20 cellular contexts compared by ENCODE assay signal in the genomic region with DNA sequence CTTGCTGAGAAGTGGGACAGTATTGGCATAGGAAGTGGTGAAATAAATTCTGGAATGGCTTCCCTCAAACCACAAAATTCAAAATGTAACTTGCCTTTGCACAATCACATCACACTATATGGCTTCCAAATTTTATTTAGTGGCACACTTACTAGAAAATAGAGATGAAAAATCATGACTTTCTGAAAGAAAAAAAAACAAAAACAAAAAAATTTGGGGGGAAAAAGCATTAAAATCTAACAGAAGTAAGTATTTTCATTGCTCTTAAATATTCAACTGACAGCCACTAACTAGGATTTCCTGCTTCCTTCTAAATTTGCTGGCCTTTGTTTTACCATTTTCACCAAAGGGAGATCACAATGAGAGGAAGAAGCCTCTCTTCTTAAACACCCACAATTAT. TPM values are rescaled to one million over a fixed set of nuclear protein-coding genes. Genes with fewer than 3 reads are reported as not detected.
DNase-seq lines count a peak whose midpoint lies in the region; ATAC-seq, FAIRE-seq and TF ChIP-seq lines count a peak whose summit lies in the region.
"Had no signal": no experiment of that assay in that cellular context is flagged by ENCODE, and none has a peak within 500 bp of the region (broad histone marks: within the 10 kb centered on the region; RNA-seq: fewer than 3 reads in every experiment).

No MANE protein-coding gene starts in this region.

- peaks cover 6% of the 10 kb centered on the region; the same call in 1 of the 2 replicates for H3K36me3 ChIP-seq in iPS-20b (ENCODE audit: insufficient read depth, low read depth, low read length)
- H3K36me3 ChIP-seq in small intestine (ENCODE audit: control insufficient read depth in 2 of 2, insufficient read depth in 2 of 2, low read length in 2 of 2): peaks cover 0 to 2% of the 10 kb centered on the region in 2 donors
- no peaks in the 10 kb centered on the region for H3K36me3 ChIP-seq in ovary

- no peak for TF ChIP-seq POLR2A in ovary (IDR thresholded peaks at IDR 0.05)

- no peak overlapping the region for H3K4me3 ChIP-seq in iPS-20b (ENCODE audit: low read length)
- no peak overlapping the region for H3K4me3 ChIP-seq in small intestine (ENCODE audit: low read depth in 1 of 2, low read length in 2 of 2)
- H3K4me3 ChIP-seq in ovary: no peak overlapping the region
- H3K4me3 ChIP-seq: gastrocnemius medialis, tibial nerve had no signal

- H3K9me3 ChIP-seq in iPS-20b (ENCODE audit: insufficient read depth, low read depth, low read length) (no peaks in the 10 kb centered on the region), small intestine (ENCODE audit: control insufficient read depth, low read depth) (no peaks in the 10 kb centered on the region), ovary (no peaks in the 10 kb centered on the region)
- H3K9me3 ChIP-seq: gastrocnemius medialis, tibial nerve had no signal

- ATAC-seq in WTC11: no peak
- ATAC-seq in stimulated activated memory B cell treated with anti-CD40 and anti-IgM and Interleukin-4, amounts not matched to agents 10 μg/mL and 1 μg/mL and 100 μg/mL, for 72 hours: no peak
- no peak for ATAC-seq in HG02884 (IDR thresholded peaks at IDR 0.05; ENCODE audit: unreplicated experiment)
- no peak for ATAC-seq in HG03469 (IDR thresholded peaks at IDR 0.05; ENCODE audit: unreplicated experiment)
- ATAC-seq: activated CD8-positive, alpha-beta T cell treated with anti-CD3 and anti-CD28 coated beads for 36 hours; sciatic nerve had no signal

- peaks cover 26% of the 10 kb centered on the region for H3K4me1 Mint-ChIP-seq in HFFc6 (ENCODE audit: low read depth)
- peaks cover 33% of the 10 kb centered on the region for H3K4me1 Mint-ChIP-seq in WTC11
- H3K4me1 Mint-ChIP-seq in stimulated activated memory B cell treated with anti-CD40 and anti-IgM and Interleukin-4, amounts not matched to agents 10 μg/mL and 1 μg/mL and 100 μg/mL, for 72 hours: peaks cover 27% of the 10 kb centered on the region

- H3K9me3 Mint-ChIP-seq in HFFc6 (no peaks in the 10 kb centered on the region), WTC11 (no peaks in the 10 kb centered on the region)
- no peaks in the 10 kb centered on the region for H3K9me3 Mint-ChIP-seq in stimulated activated memory B cell treated with anti-CD40 and anti-IgM and Interleukin-4, amounts not matched to agents 10 μg/mL and 1 μg/mL and 100 μg/mL, for 72 hours
- H3K9me3 Mint-ChIP-seq: activated CD8-positive, alpha-beta T cell treated with anti-CD3 and anti-CD28 coated beads for 36 hours had no signal

- no peak for DNase-seq in HFFc6
- no peak for DNase-seq in WTC11 (ENCODE audit: low spot score)
- DNase-seq in small intestine: no peak
- no peak for DNase-seq in ovary
- DNase-seq: activated CD8-positive, alpha-beta T cell treated with anti-CD3 and anti-CD28 coated beads for 36 hours; central memory CD4-positive, alpha-beta T cell; DMS53; gastrocnemius medialis; IMR-90; NCI-H1092 treated with DMSO at 0.1 percent for 48 hours; NCI-H2107; NCI-H774; RPMI8226; stimulated activated CD4-positive, alpha-beta T cell treated with anti-CD3 and anti-CD28 coated beads, Interleukin-4, amount 100 ng/mL, for 4 hours had no signal

- no peak for TF ChIP-seq CTCF in HFFc6 (IDR thresholded peaks at IDR 0.05)
- no peak for TF ChIP-seq CTCF in WTC11 (IDR thresholded peaks at IDR 0.05)
- TF ChIP-seq CTCF in ovary (IDR thresholded peaks at IDR 0.05): no peak

- peak overlapping the region; percentile 3; the same call in 1 of the 2 replicates for H3K9ac ChIP-seq in iPS-20b (ENCODE audit: low read depth, low read length)

- CTCF ChIA-PET in WTC11 (lab: Charles Lee): interaction anchor here (0.7 to 1.6 kb wide), 4 partner anchors 12 to 60 kb away, joined by 3 to 9 read pairs (median 5); no protein-coding TSS in a partner anchor

- TF ChIP-seq EP300 in ovary (IDR thresholded peaks at IDR 0.05): no peak

- intact Hi-C loops in ovary (cut with DNase I): no loop called here

- H3K4me1 ChIP-seq in iPS-20b (ENCODE audit: insufficient read depth, low read length) (peaks cover 9% of the 10 kb centered on the region), small intestine (ENCODE audit: control insufficient read depth in 2 of 2, insufficient read depth in 1 of 2, low read depth in 1 of 2, low read length in 1 of 2) (peaks cover 0 to 5% of the 10 kb centered on the region in 2 donors), ovary (ENCODE audit: insufficient read depth) (peaks cover 1% of the 10 kb centered on the region)

- peak overlapping the region; percentile 51; the same call in 1 of the 2 replicates for H3K27ac Mint-ChIP-seq in HFFc6
- H3K27ac Mint-ChIP-seq in WTC11: peak overlapping the region; percentile 28
- H3K27ac Mint-ChIP-seq in stimulated activated memory B cell treated with anti-CD40 and anti-IgM and Interleukin-4, amounts not matched to agents 10 μg/mL and 1 μg/mL and 100 μg/mL, for 72 hours: peak overlapping the region; percentile 31
- H3K27ac Mint-ChIP-seq: activated CD8-positive, alpha-beta T cell treated with anti-CD3 and anti-CD28 coated beads for 36 hours had no signal

- H3K36me3 Mint-ChIP-seq in HFFc6 (ENCODE audit: low read depth) (peaks cover 6% of the 10 kb centered on the region), WTC11 (no peaks in the 10 kb centered on the region)
- peaks cover 41% of the 10 kb centered on the region for H3K36me3 Mint-ChIP-seq in stimulated activated memory B cell treated with anti-CD40 and anti-IgM and Interleukin-4, amounts not matched to agents 10 μg/mL and 1 μg/mL and 100 μg/mL, for 72 hours

- no peak for FAIRE-seq in small intestine (lab: Jason Lieb, UNC)

- H3K27me3 Mint-ChIP-seq in HFFc6 (ENCODE audit: insufficient read depth): no peaks in the 10 kb centered on the region; the same call in 1 of the 2 replicates
- no peaks in the 10 kb centered on the region for H3K27me3 Mint-ChIP-seq in WTC11 (ENCODE audit: low read depth)
- no peaks in the 10 kb centered on the region for H3K27me3 Mint-ChIP-seq in stimulated activated memory B cell treated with anti-CD40 and anti-IgM and Interleukin-4, amounts not matched to agents 10 μg/mL and 1 μg/mL and 100 μg/mL, for 72 hours
- H3K27me3 Mint-ChIP-seq: activated CD8-positive, alpha-beta T cell treated with anti-CD3 and anti-CD28 coated beads for 36 hours had no signal

- H3K4me3 Mint-ChIP-seq in HFFc6 (no peak overlapping the region), WTC11 (no peak overlapping the region)
- H3K4me3 Mint-ChIP-seq in stimulated activated memory B cell treated with anti-CD40 and anti-IgM and Interleukin-4, amounts not matched to agents 10 μg/mL and 1 μg/mL and 100 μg/mL, for 72 hours: no peak overlapping the region
- H3K4me3 Mint-ChIP-seq: activated CD8-positive, alpha-beta T cell treated with anti-CD3 and anti-CD28 coated beads for 36 hours had no signal

- POLR2A ChIA-PET in WTC11 (lab: Charles Lee): no interaction called here

- H3K27me3 ChIP-seq in iPS-20b (ENCODE audit: insufficient read depth, low read length) (no peaks in the 10 kb centered on the region), small intestine (ENCODE audit: control insufficient read depth in 2 of 2, insufficient read depth in 2 of 2, low read length in 2 of 2) (no peaks in the 10 kb centered on the region), ovary (no peaks in the 10 kb centered on the region)
- H3K27me3 ChIP-seq: gastrocnemius medialis, tibial nerve had no signal

- H3K27ac ChIP-seq in iPS-20b (ENCODE audit: low read length) (no peak overlapping the region), small intestine (ENCODE audit: low read depth in 1 of 2, low read length in 1 of 2) (no peak overlapping the region), ovary (no peak overlapping the region)
- H3K27ac ChIP-seq: tibial nerve had no signal

TF ChIP-seq in WTC11, 78 proteins besides CTCF, POLR2A, EP300 and RAD21:
- TF ChIP-seq, protein P1, sequence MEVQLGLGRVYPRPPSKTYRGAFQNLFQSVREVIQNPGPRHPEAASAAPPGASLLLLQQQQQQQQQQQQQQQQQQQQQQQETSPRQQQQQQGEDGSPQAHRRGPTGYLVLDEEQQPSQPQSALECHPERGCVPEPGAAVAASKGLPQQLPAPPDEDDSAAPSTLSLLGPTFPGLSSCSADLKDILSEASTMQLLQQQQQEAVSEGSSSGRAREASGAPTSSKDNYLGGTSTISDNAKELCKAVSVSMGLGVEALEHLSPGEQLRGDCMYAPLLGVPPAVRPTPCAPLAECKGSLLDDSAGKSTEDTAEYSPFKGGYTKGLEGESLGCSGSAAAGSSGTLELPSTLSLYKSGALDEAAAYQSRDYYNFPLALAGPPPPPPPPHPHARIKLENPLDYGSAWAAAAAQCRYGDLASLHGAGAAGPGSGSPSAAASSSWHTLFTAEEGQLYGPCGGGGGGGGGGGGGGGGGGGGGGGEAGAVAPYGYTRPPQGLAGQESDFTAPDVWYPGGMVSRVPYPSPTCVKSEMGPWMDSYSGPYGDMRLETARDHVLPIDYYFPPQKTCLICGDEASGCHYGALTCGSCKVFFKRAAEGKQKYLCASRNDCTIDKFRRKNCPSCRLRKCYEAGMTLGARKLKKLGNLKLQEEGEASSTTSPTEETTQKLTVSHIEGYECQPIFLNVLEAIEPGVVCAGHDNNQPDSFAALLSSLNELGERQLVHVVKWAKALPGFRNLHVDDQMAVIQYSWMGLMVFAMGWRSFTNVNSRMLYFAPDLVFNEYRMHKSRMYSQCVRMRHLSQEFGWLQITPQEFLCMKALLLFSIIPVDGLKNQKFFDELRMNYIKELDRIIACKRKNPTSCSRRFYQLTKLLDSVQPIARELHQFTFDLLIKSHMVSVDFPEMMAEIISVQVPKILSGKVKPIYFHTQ (CRISPR knock-in tag; IDR thresholded peaks at IDR 0.05): no peak

RNA-seq across cellular contexts. Expression of gene ATF7, which starts 23.0 kb away (rescaled TPM):
- 10 to 100 TPM; 23.6 to 32.1 (median 29.8) TPM for total RNA-seq in HFFc6 (2021; fragmentation: NEBNext Ultra II Directional; extraction: Animal tissue kit (Norgen Biotek cat#: 25700))
- total RNA-seq in WTC11 (2021) (16.3 to 20.3 TPM (median 19.7 TPM) in 3 replicates), ovary (10 to 100 TPM; 19.8 to 60.8 (median 41.3) TPM)
- polyA plus RNA-seq in small intestine (10 to 100 TPM in 2 of 3 donors, 1 to 10 TPM in 1; 8.6 to 15.8 (median 13.2) TPM), ovary (10 to 100 TPM; 25.1 to 68.5 TPM)
